In genomic region chr20:30811896-30812671, GRCh38 we compare ENCODE assay signal across 9 cellular contexts.
DNase-seq lines count a peak whose midpoint lies in the region; ATAC-seq, FAIRE-seq and TF ChIP-seq lines count a peak whose summit lies in the region.
"Had no signal": no experiment of that assay in that cellular context is flagged by ENCODE, and none has a peak within 500 bp of the region (broad histone marks: within the 10 kb centered on the region; RNA-seq: fewer than 3 reads in every experiment).

No MANE protein-coding gene starts in this region.

- TF ChIP-seq RAD21 in HepG2 (CRISPR knock-in tag; IDR thresholded peaks at IDR 0.05), result no peak

- peak; percentile 35 for ATAC-seq in body of pancreas
- peak; percentile 55 for ATAC-seq in HepG2
- ATAC-seq in HG03469 (IDR thresholded peaks at IDR 0.05; ENCODE audit: unreplicated experiment), result no peak
- ATAC-seq in GM19324 (IDR thresholded peaks at IDR 0.05; ENCODE audit: low FRiP score, unreplicated experiment), result no peak

- H3K36me3 ChIP-seq in body of pancreas (replicated peaks in 1 of 2; ENCODE audit: insufficient read depth in 1 of 2, low read depth in 2 of 2) (no peaks in the 10 kb centered on the region), HepG2 (replicated peaks in 1 of 2; ENCODE audit: control insufficient read depth in 1 of 2, insufficient read depth in 2 of 2, low read length in 2 of 2) (no peaks in the 10 kb centered on the region), thyroid gland (no peaks in the 10 kb centered on the region)
- H3K36me3 ChIP-seq: BLaER1 had no signal

- no peak for FAIRE-seq in HepG2 (lab: Jason Lieb, UNC)

- TF ChIP-seq POLR2A in body of pancreas (IDR thresholded peaks at IDR 0.05) (no peak), HepG2 (IDR thresholded peaks at IDR 0.05; ENCODE audit: insufficient read depth in 1 of 2, low read depth in 2 of 2, low read length in 2 of 2) (no peak), thyroid gland (IDR thresholded peaks at IDR 0.05) (no peak)

- DNase-seq in NCI-H510A treated with DMSO at 0.1 percent for 48 hours (lab: John Stamatoyannopoulos, UW) (peak; percentile 26), NCI-H510A (lab: John Stamatoyannopoulos, UW) (no peak), MV-4-11 (lab: John Stamatoyannopoulos, UW) (peak; percentile 64), body of pancreas (peak in 2 of 4 donors; percentile 15 to 31), HepG2 (ENCODE audit: low spot score) (no peak), thyroid gland (no peak)

- H2AFZ ChIP-seq in HepG2 (ENCODE audit: low read length), result no peak overlapping the region

- H3K9me3 ChIP-seq in body of pancreas (no peaks in the 10 kb centered on the region), HepG2 (ENCODE audit: low read length) (peaks cover 31% of the 10 kb centered on the region), thyroid gland (no peaks in the 10 kb centered on the region)

- 42 to 48% methylated on average over 33 to 34 of the region's 34 CpGs for WGBS in body of pancreas, 2 donors
- whole genome bisulfite sequencing in HepG2 (ENCODE audit: low lambda C conversion rate), result 56% methylated on average over 34 of the region's 34 CpGs
- 55 to 62% methylated on average over 32 to 33 of the region's 34 CpGs for WGBS in thyroid gland, 2 donors

- no peaks in the 10 kb centered on the region for H4K20me1 ChIP-seq in HepG2 (ENCODE audit: insufficient read depth, low read length)
- H4K20me1 ChIP-seq: BLaER1 had no signal

- no peak overlapping the region for H3K4me2 ChIP-seq in HepG2 (ENCODE audit: low read depth, low read length)
- H3K4me2 ChIP-seq: BLaER1 had no signal

- in situ Hi-C loops in HepG2 (cut with HindIII; ENCODE audit: extremely low pct_ligation_motif_present, low pct_unique_long_range_greater_than_20kb), result no loop called here

- H3K4me3 ChIP-seq in body of pancreas, result no peak overlapping the region
- H3K4me3 ChIP-seq in HepG2 (replicated peaks in 1 of 3; ENCODE audit: insufficient read depth in 1 of 3, low read depth in 2 of 3, low read length in 3 of 3), result no peak overlapping the region
- no peak overlapping the region for H3K4me3 ChIP-seq in thyroid gland (replicated peaks in 1 of 3)
- H3K4me3 ChIP-seq: BLaER1 had no signal

- intact Hi-C loops in body of pancreas (cut with DNase I), result no loop called here
- intact Hi-C loops in HepG2 (cut with micrococcal nuclease; ENCODE audit: unreplicated experiment), result no loop called here
- intact Hi-C loops in thyroid gland (cut with DNase I), result no loop called here

- no peak overlapping the region for H3K9ac ChIP-seq in HepG2 (ENCODE audit: insufficient read depth, low read depth, low read length)
- H3K9ac ChIP-seq: BLaER1 had no signal

- TF ChIP-seq CTCF in body of pancreas (IDR thresholded peaks at IDR 0.05) (no peak), HepG2 (CRISPR knock-in tag; IDR thresholded peaks at IDR 0.05) (no peak), thyroid gland (IDR thresholded peaks at IDR 0.05) (no peak)

- no peaks in the 10 kb centered on the region for H3K79me2 ChIP-seq in HepG2 (ENCODE audit: insufficient read depth, low read length)

- TF ChIP-seq EP300 in HepG2 (IDR thresholded peaks at IDR 0.05; ENCODE audit: low read depth in 2 of 2, low read length in 2 of 2) (no peak), HepG2 (CRISPR knock-in tag; IDR thresholded peaks at IDR 0.05; ENCODE audit: borderline replicate concordance) (no peak)

- no peak overlapping the region for H3K27ac ChIP-seq in body of pancreas
- no peak overlapping the region for H3K27ac ChIP-seq in HepG2 (ENCODE audit: extremely low read length, insufficient read depth, low read length)
- no peak overlapping the region for H3K27ac ChIP-seq in thyroid gland
- H3K27ac ChIP-seq: BLaER1 had no signal

- BruUV-seq in HepG2 (replicated peaks; lab: Mats Ljungman, UMichigan), result no TSS peak

- H3K27me3 ChIP-seq in body of pancreas (no peaks in the 10 kb centered on the region), HepG2 (ENCODE audit: control insufficient read depth in 1 of 2, insufficient read depth in 2 of 2, low read length in 2 of 2) (0 out of 5 replicates have a peak, but pooled peaks cover 0 to 2% of the 10 kb centered on the region in 2 experiments), thyroid gland (no peaks in the 10 kb centered on the region)
- H3K27me3 ChIP-seq: BLaER1 had no signal

- CTCF ChIA-PET in HepG2 (lab: Yijun Ruan, JAX; ENCODE audit: low intra/inter-chr PET ratio, low total read pairs), result no interaction called here

- no peaks in the 10 kb centered on the region for H3K4me1 ChIP-seq in body of pancreas
- H3K4me1 ChIP-seq in HepG2 (ENCODE audit: insufficient read depth, low read length), result no peaks in the 10 kb centered on the region
- no peaks in the 10 kb centered on the region for H3K4me1 ChIP-seq in thyroid gland
- H3K4me1 ChIP-seq: BLaER1 had no signal

- POLR2A ChIA-PET in HepG2 (lab: Yijun Ruan, JAX), result no interaction called here

TF ChIP-seq in HepG2, 621 proteins besides CTCF, POLR2A, EP300 and RAD21:
- TF ChIP-seq HOXD1 (CRISPR knock-in tag; IDR thresholded peaks at IDR 0.05) (no peak), CENPBD1 (CRISPR knock-in tag; IDR thresholded peaks at IDR 0.05; ENCODE audit: borderline replicate concordance, low read depth) (no peak), ZFP41 (CRISPR knock-in tag; IDR thresholded peaks at IDR 0.05; ENCODE audit: borderline replicate concordance) (no peak), MLLT10 (CRISPR knock-in tag; IDR thresholded peaks at IDR 0.05) (no peak), NR1H2 (CRISPR knock-in tag; IDR thresholded peaks at IDR 0.05; ENCODE audit: borderline replicate concordance, low read depth) (no peak), NCOA5 (CRISPR knock-in tag; IDR thresholded peaks at IDR 0.05) (no peak), MAFK (conservative IDR thresholded peaks at IDR 0.05 in 1 of 2, IDR thresholded peaks at IDR 0.05 in 1 of 2; ENCODE audit: low read length in 2 of 2) (no peak), KDM1A (CRISPR knock-in tag; IDR thresholded peaks at IDR 0.05) (no peak), MNT (IDR thresholded peaks at IDR 0.05) (no peak), GPBP1L1 (CRISPR knock-in tag; IDR thresholded peaks at IDR 0.05) (no peak), SNAPC5 (CRISPR knock-in tag; IDR thresholded peaks at IDR 0.05; ENCODE audit: borderline replicate concordance) (no peak), RNF2 (conservative IDR thresholded peaks at IDR 0.05; ENCODE audit: low read depth) (no peak), TEAD2 (CRISPR knock-in tag; IDR thresholded peaks at IDR 0.05) (no peak), ZNF773 (CRISPR knock-in tag; IDR thresholded peaks at IDR 0.05; ENCODE audit: borderline replicate concordance) (no peak), NR2C2 (CRISPR knock-in tag; IDR thresholded peaks at IDR 0.05; ENCODE audit: borderline replicate concordance) (no peak)

Comparison
In these comparisons a context has a peak if more than half of its experiments do, and no peak if none do; other contexts are left out.
1. DNase-seq: peak in NCI-H510A treated with DMSO at 0.1 percent for 48 hours (single experiment) and MV-4-11 (single experiment); none in NCI-H510A (single experiment), HepG2 (single experiment) and thyroid gland (0 of 2).
2. ATAC-seq: peak in body of pancreas (single experiment) and HepG2 (single experiment); none in HG03469 (single experiment) and GM19324 (single experiment).